Comparison of ENCODE assay signal across 10 cellular contexts in the genomic region with DNA sequence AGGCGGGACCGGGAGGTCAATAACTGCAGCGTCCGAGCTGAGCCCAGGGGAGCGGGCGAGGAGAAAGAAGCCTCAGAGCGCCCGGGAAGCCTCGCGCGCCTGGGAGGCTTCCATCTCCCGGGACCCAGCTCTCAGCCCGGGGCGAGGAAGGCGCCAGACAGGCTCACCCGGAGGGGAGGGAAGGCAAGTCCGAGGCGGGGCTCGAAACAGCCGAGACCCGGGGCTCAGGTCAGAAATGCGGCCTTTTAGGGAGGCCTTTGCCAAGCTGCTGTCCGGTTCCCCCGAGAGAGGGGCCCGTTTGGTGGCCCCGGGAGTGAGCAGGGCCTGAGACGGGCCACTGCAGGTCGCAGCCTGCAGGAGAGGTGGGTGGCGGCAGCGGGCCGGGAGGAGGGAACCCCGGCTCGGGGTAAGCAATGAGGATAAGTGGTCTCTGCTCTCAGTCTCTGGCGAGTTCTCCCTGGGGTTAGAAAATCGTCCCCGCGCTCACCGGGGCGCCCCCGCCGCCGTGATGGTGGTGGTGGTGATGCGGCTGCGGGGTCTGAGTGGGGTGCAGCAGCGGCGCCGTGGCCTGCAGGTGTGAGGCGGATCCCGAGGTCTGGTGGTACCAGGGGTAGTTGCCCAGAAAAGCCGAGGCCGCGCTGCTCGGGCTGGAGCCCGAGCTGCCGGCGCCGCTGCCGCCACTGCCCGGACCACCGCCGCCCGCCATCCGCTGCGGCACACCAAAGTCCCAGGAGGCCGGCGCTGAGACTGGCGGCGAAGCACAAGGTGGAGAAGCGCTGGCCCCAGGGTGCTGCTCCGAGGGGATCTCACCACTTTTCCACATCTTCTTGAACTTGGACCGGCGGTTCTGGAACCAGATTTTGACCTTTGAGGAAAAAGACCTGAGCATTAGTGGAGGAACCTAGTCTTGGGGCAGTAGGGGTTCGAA. TPM values are rescaled to one million over a fixed set of nuclear protein-coding genes. Genes with fewer than 3 reads are reported as not detected.
DNase-seq lines count a peak whose midpoint lies in the region; ATAC-seq and TF ChIP-seq lines count a peak whose summit lies in the region.
"Had no signal": no experiment of that assay in that cellular context is flagged by ENCODE, and none has a peak within 500 bp of the region (broad histone marks: within the 10 kb centered on the region; RNA-seq: fewer than 3 reads in every experiment).

No MANE protein-coding gene starts in this region.

- no peak for ATAC-seq in activated T-cell treated with anti-CD3 and anti-CD28 coated beads, Interleukin-2, amount 50 U/mL, for 4 hours
- ATAC-seq in memory B cell (ENCODE audit: low read depth) (no peak), esophagus mucosa (no peak), HG03354 (IDR thresholded peaks at IDR 0.05; ENCODE audit: poor library complexity, severe bottlenecking, unreplicated experiment) (no peak)

- H3K9me3 Mint-ChIP-seq in activated T-cell treated with anti-CD3 and anti-CD28 coated beads, Interleukin-2, amount 50 U/mL, for 4 hours, result peaks cover 5% of the 10 kb centered on the region
- peaks cover 5% of the 10 kb centered on the region for H3K9me3 Mint-ChIP-seq in memory B cell

- DNase-seq in AG10803 (ENCODE audit: low read depth), result no peak
- no peak for DNase-seq in GM12865 (ENCODE audit: low read depth)
- no peak for DNase-seq in activated T-cell treated with anti-CD3 and anti-CD28 coated beads, Interleukin-2, amount 50 U/mL, for 4 hours
- peak in 1 of 2 donors; percentile 42 for DNase-seq in memory B cell (ENCODE audit: low spot score in 2 of 2)
- no peak for DNase-seq in H4 (ENCODE audit: low spot score)
- DNase-seq in NCI-H2196 treated with DMSO at 0.1 percent for 48 hours (lab: John Stamatoyannopoulos, UW; ENCODE audit: unreplicated experiment), result no peak
- DNase-seq: NCI-H1048 had no signal

- peaks cover 58% of the 10 kb centered on the region for H3K4me1 Mint-ChIP-seq in activated T-cell treated with anti-CD3 and anti-CD28 coated beads, Interleukin-2, amount 50 U/mL, for 4 hours (ENCODE audit: low read depth)
- H3K4me1 Mint-ChIP-seq in memory B cell, result peaks cover 23% of the 10 kb centered on the region

- no peak overlapping the region for H3K27ac Mint-ChIP-seq in memory B cell

- peaks cover 81% of the 10 kb centered on the region for H3K27me3 Mint-ChIP-seq in activated T-cell treated with anti-CD3 and anti-CD28 coated beads, Interleukin-2, amount 50 U/mL, for 4 hours (ENCODE audit: low read depth)
- peaks cover 29% of the 10 kb centered on the region for H3K27me3 Mint-ChIP-seq in memory B cell

- peak overlapping the region; percentile 84 for H3K4me3 ChIP-seq in AG10803 (ENCODE audit: low read length)
- peak overlapping the region; percentile 8 for H3K4me3 ChIP-seq in GM12865 (ENCODE audit: low read depth, low read length)
- H3K4me3 ChIP-seq: lung had no signal

- H3K4me3 Mint-ChIP-seq in activated T-cell treated with anti-CD3 and anti-CD28 coated beads, Interleukin-2, amount 50 U/mL, for 4 hours, result peak overlapping the region; percentile 12
- H3K4me3 Mint-ChIP-seq in memory B cell, result peak overlapping the region; percentile 29

- TF ChIP-seq CTCF in AG10803 (conservative IDR thresholded peaks at IDR 0.05; ENCODE audit: low read length) (no peak), GM12865 (IDR thresholded peaks at IDR 0.05; ENCODE audit: insufficient read depth, low read depth, low read length, missing control alignments) (no peak)

- no peaks in the 10 kb centered on the region for H3K36me3 Mint-ChIP-seq in activated T-cell treated with anti-CD3 and anti-CD28 coated beads, Interleukin-2, amount 50 U/mL, for 4 hours (ENCODE audit: insufficient read depth)
- H3K36me3 Mint-ChIP-seq in memory B cell, result no peaks in the 10 kb centered on the region

RNA-seq across cellular contexts. Expression of a gene that starts 2.4 kb away (rescaled TPM):
- not detected for total RNA-seq in activated T-cell treated with anti-CD3 and anti-CD28 coated beads, Interleukin-2, amount 50 U/mL, for 4 hours
- 2.6 and 3.3 TPM in 2 replicates for total RNA-seq in H4 (2014; rRNA removed; shearing (Covaris generic))
- total RNA-seq in esophagus mucosa, result not detected

RNA-seq across cellular contexts. Expression of a gene that starts 15.0 kb away (rescaled TPM):
- total RNA-seq in activated T-cell treated with anti-CD3 and anti-CD28 coated beads, Interleukin-2, amount 50 U/mL, for 4 hours, result not detected
- 5.8 and 8.4 TPM in 2 replicates for total RNA-seq in H4 (2014; rRNA removed; shearing (Covaris generic))
- total RNA-seq in esophagus mucosa, result not detected
- total RNA-seq: lung had no signal
